Comparison of ENCODE assay signal across 17 cellular contexts in genomic region chr4:128570380-128570779, GRCh38.
DNase-seq lines count a peak whose midpoint lies in the region; ATAC-seq, FAIRE-seq and TF ChIP-seq lines count a peak whose summit lies in the region.
"Had no signal": no experiment of that assay in that cellular context is flagged by ENCODE, and none has a peak within 500 bp of the region (broad histone marks: within the 10 kb centered on the region; RNA-seq: fewer than 3 reads in every experiment).

No MANE protein-coding gene starts in this region.

- CTCF ChIA-PET in HepG2 (lab: Yijun Ruan, JAX; ENCODE audit: low intra/inter-chr PET ratio, low total read pairs): no interaction called here

- in situ Hi-C loops in HepG2 (cut with HindIII; ENCODE audit: extremely low pct_ligation_motif_present, low pct_unique_long_range_greater_than_20kb): loop anchor here (25.0 kb wide), 2 partner anchors 242 to 383 kb away; partner anchors contain the start of gene JADE1

- TF ChIP-seq POLR2A in NB4 (IDR thresholded peaks at IDR 0.05; ENCODE audit: extremely low read depth, insufficient read length) (no peak), HepG2 (IDR thresholded peaks at IDR 0.05; ENCODE audit: insufficient read depth in 1 of 2, low read depth in 2 of 2, low read length in 2 of 2) (no peak)

- H3K4me3 Mint-ChIP-seq in mesothelial cell of epicardium: no peak overlapping the region
- H3K4me3 Mint-ChIP-seq in activated T-helper 2 cell treated with anti-CD3 and anti-CD28 coated beads, Interferon-gamma antibody, Interleukin-2, Interleukin-4, amounts not matched to agents 10 μg/mL and 5 μg/mL and 100 μg/mL, durations not matched to agents 14 hours and 24 hours and 36 hours (ENCODE audit: low read depth): no peak overlapping the region
- H3K4me3 Mint-ChIP-seq: CD4-positive, CD25-positive, alpha-beta regulatory T cell; memory B cell; stimulated activated naive CD8-positive, alpha-beta T cell treated with anti-CD3 and anti-CD28 coated beads, Interleukin-15, Interleukin-2, amounts not matched to agents 100 ng/mL and 50 ng/mL, for 24 hours had no signal

- H3K4me2 ChIP-seq in HepG2 (ENCODE audit: low read depth, low read length): no peak overlapping the region

- H3K36me3 ChIP-seq in HepG2 (replicated peaks in 1 of 2; ENCODE audit: control insufficient read depth in 1 of 2, insufficient read depth in 2 of 2, low read length in 2 of 2): no peaks in the 10 kb centered on the region

- H3K9me3 Mint-ChIP-seq in mesothelial cell of epicardium: no peaks in the 10 kb centered on the region
- H3K9me3 Mint-ChIP-seq in activated T-helper 2 cell treated with anti-CD3 and anti-CD28 coated beads, Interferon-gamma antibody, Interleukin-2, Interleukin-4, amounts not matched to agents 10 μg/mL and 5 μg/mL and 100 μg/mL, durations not matched to agents 14 hours and 24 hours and 36 hours: no peaks in the 10 kb centered on the region
- H3K9me3 Mint-ChIP-seq: CD4-positive, CD25-positive, alpha-beta regulatory T cell; memory B cell; stimulated activated naive CD8-positive, alpha-beta T cell treated with anti-CD3 and anti-CD28 coated beads, Interleukin-15, Interleukin-2, amounts not matched to agents 100 ng/mL and 50 ng/mL, for 24 hours had no signal

- TF ChIP-seq RAD21 in HepG2 (CRISPR knock-in tag; IDR thresholded peaks at IDR 0.05): no peak

- no peak for ATAC-seq in HepG2

- peaks cover 21% of the 10 kb centered on the region for H3K4me1 ChIP-seq in HepG2 (ENCODE audit: insufficient read depth, low read length)

- peaks cover 62% of the 10 kb centered on the region for H3K4me1 Mint-ChIP-seq in mesothelial cell of epicardium
- H3K4me1 Mint-ChIP-seq in activated T-helper 2 cell treated with anti-CD3 and anti-CD28 coated beads, Interferon-gamma antibody, Interleukin-2, Interleukin-4, amounts not matched to agents 10 μg/mL and 5 μg/mL and 100 μg/mL, durations not matched to agents 14 hours and 24 hours and 36 hours (ENCODE audit: low read depth): no peaks in the 10 kb centered on the region
- H3K4me1 Mint-ChIP-seq: memory B cell had no signal

- no peak overlapping the region for H3K9ac ChIP-seq in HepG2 (ENCODE audit: insufficient read depth, low read depth, low read length)

- H3K4me3 ChIP-seq in NB4 (ENCODE audit: low read depth, low read length) (no peak overlapping the region), HepG2 (replicated peaks in 1 of 3; ENCODE audit: insufficient read depth in 1 of 3, low read depth in 2 of 3, low read length in 3 of 3) (no peak overlapping the region)

- no peaks in the 10 kb centered on the region for H3K27me3 Mint-ChIP-seq in mesothelial cell of epicardium (ENCODE audit: low read depth)
- H3K27me3 Mint-ChIP-seq in activated T-helper 2 cell treated with anti-CD3 and anti-CD28 coated beads, Interferon-gamma antibody, Interleukin-2, Interleukin-4, amounts not matched to agents 10 μg/mL and 5 μg/mL and 100 μg/mL, durations not matched to agents 14 hours and 24 hours and 36 hours (ENCODE audit: low read depth): peaks cover 4% of the 10 kb centered on the region

- peak; percentile 50 for DNase-seq in AG20443 (ENCODE audit: low spot score)
- peak; percentile 72 for DNase-seq in NB4 (ENCODE audit: low read depth)
- DNase-seq in dermis blood vessel endothelial cell: peak; percentile 51
- DNase-seq in mesothelial cell of epicardium (ENCODE audit: low spot score in 2 of 2, unreplicated experiment in 2 of 2): no peak
- DNase-seq in activated T-helper 2 cell treated with anti-CD3 and anti-CD28 coated beads, Interferon-gamma antibody, Interleukin-2, Interleukin-4, amounts not matched to agents 10 μg/mL and 5 μg/mL and 100 μg/mL, durations not matched to agents 14 hours and 24 hours and 36 hours (ENCODE audit: low spot score): no peak
- no peak for DNase-seq in activated CD4-positive, alpha-beta T cell treated with anti-CD3 and anti-CD28 coated beads, Interleukin-2, amount 50 U/mL, for 48 hours
- DNase-seq in HepG2 (ENCODE audit: low spot score): no peak
- no peak for DNase-seq in central memory CD4-positive, alpha-beta T cell
- DNase-seq: activated naive CD4-positive, alpha-beta T cell; CD4-positive, CD25-positive, alpha-beta regulatory T cell; NCI-H510A; small intestine had no signal

- POLR2A ChIA-PET in HepG2 (lab: Yijun Ruan, JAX): no interaction called here

- peak overlapping the region; percentile 44 for H3K27ac Mint-ChIP-seq in mesothelial cell of epicardium
- no peak overlapping the region for H3K27ac Mint-ChIP-seq in activated T-helper 2 cell treated with anti-CD3 and anti-CD28 coated beads, Interferon-gamma antibody, Interleukin-2, Interleukin-4, amounts not matched to agents 10 μg/mL and 5 μg/mL and 100 μg/mL, durations not matched to agents 14 hours and 24 hours and 36 hours
- H3K27ac Mint-ChIP-seq: CD4-positive, CD25-positive, alpha-beta regulatory T cell; memory B cell; stimulated activated naive CD8-positive, alpha-beta T cell treated with anti-CD3 and anti-CD28 coated beads, Interleukin-15, Interleukin-2, amounts not matched to agents 100 ng/mL and 50 ng/mL, for 24 hours had no signal

- no peaks in the 10 kb centered on the region for H3K79me2 ChIP-seq in HepG2 (ENCODE audit: insufficient read depth, low read length)

- H3K36me3 Mint-ChIP-seq in mesothelial cell of epicardium: no peaks in the 10 kb centered on the region
- no peaks in the 10 kb centered on the region for H3K36me3 Mint-ChIP-seq in activated T-helper 2 cell treated with anti-CD3 and anti-CD28 coated beads, Interferon-gamma antibody, Interleukin-2, Interleukin-4, amounts not matched to agents 10 μg/mL and 5 μg/mL and 100 μg/mL, durations not matched to agents 14 hours and 24 hours and 36 hours (ENCODE audit: low read depth)
- H3K36me3 Mint-ChIP-seq: CD4-positive, CD25-positive, alpha-beta regulatory T cell; memory B cell had no signal

- intact Hi-C loops in activated T-helper 2 cell treated with anti-CD3 and anti-CD28 coated beads, Interferon-gamma antibody, Interleukin-2, Interleukin-4, amounts not matched to agents 10 μg/mL and 5 μg/mL and 100 μg/mL, durations not matched to agents 14 hours and 24 hours and 36 hours (cut with micrococcal nuclease): loop anchor here (5.0 kb wide), 1 partner anchor 237 kb away; the partner anchor contains the start of gene JADE1
- intact Hi-C loops in HepG2 (cut with micrococcal nuclease; ENCODE audit: unreplicated experiment): loop anchor here (5.0 kb wide), 1 partner anchor 67 kb away; no protein-coding TSS in a partner anchor

- H3K9me3 ChIP-seq in HepG2 (ENCODE audit: low read length): no peaks in the 10 kb centered on the region

- 70% methylated on average over 4 of the region's 4 CpGs for WGBS in HepG2 (ENCODE audit: low lambda C conversion rate)

- no peaks in the 10 kb centered on the region for H4K20me1 ChIP-seq in HepG2 (ENCODE audit: insufficient read depth, low read length)

- no TSS peak for BruUV-seq in HepG2 (replicated peaks; lab: Mats Ljungman, UMichigan)

- no peak overlapping the region for H3K27ac ChIP-seq in HepG2 (ENCODE audit: extremely low read length, insufficient read depth, low read length)
- H3K27ac ChIP-seq: epithelial cell of prostate, VCaP had no signal

- TF ChIP-seq CTCF in NB4 (IDR thresholded peaks at IDR 0.05; ENCODE audit: low read depth, low read length) (no peak), mesothelial cell of epicardium (IDR thresholded peaks at IDR 0.05; ENCODE audit: unreplicated experiment) (no peak), HepG2 (CRISPR knock-in tag; IDR thresholded peaks at IDR 0.05) (no peak)

- no peak for TF ChIP-seq EP300 in HepG2 (IDR thresholded peaks at IDR 0.05; ENCODE audit: low read depth in 2 of 2, low read length in 2 of 2)
- TF ChIP-seq EP300 in HepG2 (CRISPR knock-in tag; IDR thresholded peaks at IDR 0.05; ENCODE audit: borderline replicate concordance): no peak

- H2AFZ ChIP-seq in HepG2 (ENCODE audit: low read length): no peak overlapping the region

- no peaks in the 10 kb centered on the region; a peak in 1 of 5 replicates for H3K27me3 ChIP-seq in HepG2 (ENCODE audit: control insufficient read depth in 1 of 2, insufficient read depth in 2 of 2, low read length in 2 of 2)

- FAIRE-seq in HepG2 (lab: Jason Lieb, UNC): no peak
- FAIRE-seq: GM18507, small intestine had no signal

TF ChIP-seq in HepG2, 621 proteins besides CTCF, POLR2A, EP300 and RAD21 (continues in another document):
- TF ChIP-seq NR2F6 (IDR thresholded peaks at IDR 0.05) (no peak), NR2F6 (CRISPR knock-in tag; IDR thresholded peaks at IDR 0.05) (no peak), ZBTB3 (CRISPR knock-in tag; IDR thresholded peaks at IDR 0.05; ENCODE audit: borderline replicate concordance, low read depth) (no peak), KAT7 (CRISPR knock-in tag; IDR thresholded peaks at IDR 0.05; ENCODE audit: borderline replicate concordance) (no peak), FOXP1 (IDR thresholded peaks at IDR 0.05) (no peak), FOXP1 (CRISPR knock-in tag; IDR thresholded peaks at IDR 0.05) (no peak), ZNF543 (CRISPR knock-in tag; IDR thresholded peaks at IDR 0.05) (no peak), USF2 (IDR thresholded peaks at IDR 0.05; ENCODE audit: low read depth, low read length) (no peak), USF2 (CRISPR knock-in tag; IDR thresholded peaks at IDR 0.05; ENCODE audit: borderline replicate concordance) (no peak), ZBTB20 (CRISPR knock-in tag; IDR thresholded peaks at IDR 0.05; ENCODE audit: borderline replicate concordance, low read depth) (no peak), MEIS2 (CRISPR knock-in tag; IDR thresholded peaks at IDR 0.05) (no peak)

Comparison
In these comparisons a context has a peak if more than half of its experiments do, and no peak if none do; other contexts are left out.
1. DNase-seq: peak in AG20443 (single experiment), NB4 (single experiment) and dermis blood vessel endothelial cell (single experiment); none in mesothelial cell of epicardium (0 of 2), activated T-helper 2 cell treated with anti-CD3 and anti-CD28 coated beads, Interferon-gamma antibody, Interleukin-2, Interleukin-4, amounts not matched to agents 10 μg/mL and 5 μg/mL and 100 μg/mL, durations not matched to agents 14 hours and 24 hours and 36 hours (single experiment), activated CD4-positive, alpha-beta T cell treated with anti-CD3 and anti-CD28 coated beads, Interleukin-2, amount 50 U/mL, for 48 hours (0 of 2), HepG2 (single experiment) and central memory CD4-positive, alpha-beta T cell (single experiment).